ENCODE assay signal across 8 cellular contexts in genomic region chr17:51764387-51764971, GRCh38.
DNase-seq lines count a peak whose midpoint lies in the region; ATAC-seq and TF ChIP-seq lines count a peak whose summit lies in the region.

No MANE protein-coding gene starts in this region.

- peak; percentile 64 for TF ChIP-seq RAD21 in IMR-90 (IDR thresholded peaks at IDR 0.05; ENCODE audit: low read length)

- ATAC-seq in GM21717 (IDR thresholded peaks at IDR 0.05; ENCODE audit: unreplicated experiment) (peak; percentile 98), IMR-90 (ENCODE audit: low read depth) (peak; percentile 98)

- H2BK20ac ChIP-seq in IMR-90 (ENCODE audit: low read depth, low read length): no peak overlapping the region

- no peak overlapping the region for H4K5ac ChIP-seq in IMR-90 (ENCODE audit: low read depth, low read length)

- H3F3A ChIP-seq in OCI-LY1 (ENCODE audit: insufficient read depth, low read length): no peaks in the 10 kb centered on the region

- H3K56ac ChIP-seq in IMR-90 (ENCODE audit: extremely low read depth, insufficient read depth, low read length): no peak overlapping the region

- in situ Hi-C loops in IMR-90 (cut with MboI; ENCODE audit: low sequenced_read_pairs): no loop called here

- H3K9me3 ChIP-seq in IMR-90 (ENCODE audit: control insufficient read depth, insufficient read depth, low read length) (no peaks in the 10 kb centered on the region), OCI-LY1 (ENCODE audit: low read length) (no peaks in the 10 kb centered on the region)

- H2AK9ac ChIP-seq in IMR-90 (replicated peaks; ENCODE audit: low read depth, low read length, poor library complexity): no peak overlapping the region

- peak; percentile 65 for TF ChIP-seq CTCF in IMR-90 (conservative IDR thresholded peaks at IDR 0.05; ENCODE audit: low read depth, low read length)
- peak; percentile 92 for TF ChIP-seq CTCF in OCI-LY1 (IDR thresholded peaks at IDR 0.05; ENCODE audit: low read length)
- TF ChIP-seq CTCF in fibroblast of villous mesenchyme (IDR thresholded peaks at IDR 0.05; ENCODE audit: insufficient read depth, low read depth, low read length): peak; percentile 80

- TF ChIP-seq POLR2A in IMR-90 (IDR thresholded peaks at IDR 0.05; ENCODE audit: low read depth, low read length): no peak

- H3K27me3 ChIP-seq in IMR-90 (ENCODE audit: control insufficient read depth, insufficient read depth, low read length) (no peaks in the 10 kb centered on the region), OCI-LY1 (ENCODE audit: insufficient read depth, low read length) (no peaks in the 10 kb centered on the region)

- H3K14ac ChIP-seq in IMR-90 (replicated peaks; ENCODE audit: low read depth, low read length): no peak overlapping the region

- no peaks in the 10 kb centered on the region for H3K79me1 ChIP-seq in IMR-90 (ENCODE audit: low read depth in 1 of 2, low read length in 2 of 2)

- H3K9me2 ChIP-seq in OCI-LY1 (ENCODE audit: low read depth, low read length): no peaks in the 10 kb centered on the region

- no peak overlapping the region for H4K91ac ChIP-seq in IMR-90 (ENCODE audit: insufficient read depth, low read depth, low read length)

- H2AFZ ChIP-seq in IMR-90 (replicated peaks; ENCODE audit: low read length, poor library complexity): peak overlapping the region; percentile 46
- H2AFZ ChIP-seq in OCI-LY1 (ENCODE audit: low read length): no peak overlapping the region

- H3K23ac ChIP-seq in IMR-90 (ENCODE audit: low read depth, low read length): no peak overlapping the region

- H2BK5ac ChIP-seq in IMR-90 (ENCODE audit: low read depth, low read length, poor library complexity, severe bottlenecking): no peak overlapping the region

- no peak overlapping the region for H3K4ac ChIP-seq in IMR-90 (ENCODE audit: low read depth, low read length)

- no peaks in the 10 kb centered on the region for H3K79me2 ChIP-seq in OCI-LY1 (ENCODE audit: insufficient read depth, low read length)

- H2AK5ac ChIP-seq in IMR-90 (ENCODE audit: low read depth, low read length): no peak overlapping the region

- CTCF ChIA-PET in IMR-90 (lab: Yijun Ruan, JAX): interaction anchor here (0.6 to 1.3 kb wide), 3 partner anchors 9 to 21 kb away, joined by 3 read pairs; no protein-coding TSS in a partner anchor

- H3K36me3 ChIP-seq in IMR-90 (ENCODE audit: control insufficient read depth, insufficient read depth, low read length) (no peaks in the 10 kb centered on the region), OCI-LY1 (ENCODE audit: insufficient read depth, low read length) (no peaks in the 10 kb centered on the region)

- H3K9ac ChIP-seq in IMR-90 (ENCODE audit: low read depth, low read length): no peak overlapping the region
- no peak overlapping the region for H3K9ac ChIP-seq in OCI-LY1 (ENCODE audit: low read length)

- intact Hi-C loops in IMR-90 (cut with micrococcal nuclease): loop anchor here (2.0 kb wide), 1 partner anchor 466 kb away; no protein-coding TSS in a partner anchor

- no TSS peak for BruUV-seq in IMR-90 (replicated peaks; lab: Mats Ljungman, UMichigan)

- no peak overlapping the region for H4K8ac ChIP-seq in IMR-90 (ENCODE audit: low read depth in 2 of 2, low read length in 2 of 2)

- no peak overlapping the region for H3K18ac ChIP-seq in IMR-90 (ENCODE audit: low read depth, low read length)

- H4K20me1 ChIP-seq in IMR-90 (ENCODE audit: insufficient read depth, low read length) (no peaks in the 10 kb centered on the region), OCI-LY1 (ENCODE audit: insufficient read depth, low read length) (no peaks in the 10 kb centered on the region)

- dilution Hi-C loops in IMR-90 (cut with HindIII; ENCODE audit: low sequenced_read_pairs, unreplicated experiment): no loop called here

- no peak overlapping the region for H3K4me2 ChIP-seq in IMR-90 (ENCODE audit: low read depth, low read length)
- H3K4me2 ChIP-seq in OCI-LY1 (ENCODE audit: low read length): no peak overlapping the region

- H2BK120ac ChIP-seq in IMR-90 (ENCODE audit: low read depth, low read length): no peak overlapping the region

- H3K4me1 ChIP-seq in IMR-90 (ENCODE audit: control insufficient read depth, insufficient read depth, low read length): no peaks in the 10 kb centered on the region
- H3K4me1 ChIP-seq in OCI-LY1 (ENCODE audit: insufficient read depth, low read length, severe bottlenecking): no peaks in the 10 kb centered on the region

- H2BK15ac ChIP-seq in IMR-90 (ENCODE audit: low read depth, low read length): no peak overlapping the region

- no peak overlapping the region for H3K27ac ChIP-seq in IMR-90 (ENCODE audit: insufficient read depth, low read length)
- no peak overlapping the region for H3K27ac ChIP-seq in OCI-LY1 (ENCODE audit: low read depth, low read length, poor library complexity, severe bottlenecking)

- H3K9me1 ChIP-seq in IMR-90 (ENCODE audit: insufficient read depth, low read length): no peaks in the 10 kb centered on the region

- POLR2A ChIA-PET in IMR-90 (lab: Charles Lee; ENCODE audit: unreplicated experiment): no interaction called here

- DNase-seq in GDM1 (lab: John Stamatoyannopoulos, UW): peak; percentile 34
- DNase-seq in IMR-90: peak; percentile 45
- peak; percentile 21 for DNase-seq in activated T-cell treated with anti-CD3 and anti-CD28 coated beads, Interleukin-2, amount 50 U/mL, for 1 hour
- peak; percentile 46 for DNase-seq in fibroblast of villous mesenchyme (ENCODE audit: low read depth)
- DNase-seq in occipital lobe (lab: John Stamatoyannopoulos, UW): peak; percentile 24
- DNase-seq in effector CD8-positive, alpha-beta T cell (lab: John Stamatoyannopoulos, UW): no peak

- WGBS in IMR-90 (ENCODE audit: extremely low coverage in 2 of 2, insufficient read length in 1 of 2), 2 experiments: no CpG with 5 or more reads among the region's 4 CpGs

- H3K4me3 ChIP-seq in IMR-90 (ENCODE audit: insufficient read depth, low read depth, low read length) (no peak overlapping the region), OCI-LY1 (ENCODE audit: low read depth, low read length, poor library complexity, severe bottlenecking) (no peak overlapping the region), fibroblast of villous mesenchyme (ENCODE audit: low read depth, low read length) (no peak overlapping the region)

TF ChIP-seq in IMR-90, 13 proteins besides CTCF, POLR2A, EP300 and RAD21:
- TF ChIP-seq RCOR1 (IDR thresholded peaks at IDR 0.05; ENCODE audit: insufficient replicate concordance, low read length): no peak
- TF ChIP-seq, protein P1, sequence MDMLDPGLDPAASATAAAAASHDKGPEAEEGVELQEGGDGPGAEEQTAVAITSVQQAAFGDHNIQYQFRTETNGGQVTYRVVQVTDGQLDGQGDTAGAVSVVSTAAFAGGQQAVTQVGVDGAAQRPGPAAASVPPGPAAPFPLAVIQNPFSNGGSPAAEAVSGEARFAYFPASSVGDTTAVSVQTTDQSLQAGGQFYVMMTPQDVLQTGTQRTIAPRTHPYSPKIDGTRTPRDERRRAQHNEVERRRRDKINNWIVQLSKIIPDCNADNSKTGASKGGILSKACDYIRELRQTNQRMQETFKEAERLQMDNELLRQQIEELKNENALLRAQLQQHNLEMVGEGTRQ (IDR thresholded peaks at IDR 0.05; ENCODE audit: low read depth, low read length): no peak
- TF ChIP-seq SMC3 (IDR thresholded peaks at IDR 0.05; ENCODE audit: low read depth, low read length): peak; percentile 46
